Comparison of ENCODE assay signal across 1 cellular context in genomic region chr3:149270180-149270579, GRCh38.
TF ChIP-seq lines count a peak whose summit lies in the region.

No MANE protein-coding gene starts in this region.

TF ChIP-seq in IMR-90, 13 proteins besides CTCF, POLR2A, EP300 and RAD21:
- TF ChIP-seq SMC3 (IDR thresholded peaks at IDR 0.05; ENCODE audit: low read depth, low read length) (no peak), NFE2L2 (IDR thresholded peaks at IDR 0.05; ENCODE audit: low read depth, low read length) (no peak), CEBPB (IDR thresholded peaks at IDR 0.05; ENCODE audit: low read depth, low read length) (no peak), RFX5 (IDR thresholded peaks at IDR 0.05; ENCODE audit: low read depth, low read length) (no peak), MXI1 (IDR thresholded peaks at IDR 0.05; ENCODE audit: borderline replicate concordance, low read depth, low read length) (no peak), MAFK (IDR thresholded peaks at IDR 0.05; ENCODE audit: low read depth, low read length) (no peak), FOS (IDR thresholded peaks at IDR 0.05; ENCODE audit: low read depth, low read length) (no peak), CHD1 (IDR thresholded peaks at IDR 0.05; ENCODE audit: low read depth, low read length) (no peak), RCOR1 (IDR thresholded peaks at IDR 0.05; ENCODE audit: insufficient replicate concordance, low read length) (no peak), BHLHE40 (IDR thresholded peaks at IDR 0.05; ENCODE audit: low read depth, low read length) (no peak), MAZ (IDR thresholded peaks at IDR 0.05; ENCODE audit: borderline replicate concordance, low read depth, low read length) (no peak), ELK1 (IDR thresholded peaks at IDR 0.05; ENCODE audit: borderline replicate concordance, low read depth, low read length) (no peak)
- TF ChIP-seq, protein P1, sequence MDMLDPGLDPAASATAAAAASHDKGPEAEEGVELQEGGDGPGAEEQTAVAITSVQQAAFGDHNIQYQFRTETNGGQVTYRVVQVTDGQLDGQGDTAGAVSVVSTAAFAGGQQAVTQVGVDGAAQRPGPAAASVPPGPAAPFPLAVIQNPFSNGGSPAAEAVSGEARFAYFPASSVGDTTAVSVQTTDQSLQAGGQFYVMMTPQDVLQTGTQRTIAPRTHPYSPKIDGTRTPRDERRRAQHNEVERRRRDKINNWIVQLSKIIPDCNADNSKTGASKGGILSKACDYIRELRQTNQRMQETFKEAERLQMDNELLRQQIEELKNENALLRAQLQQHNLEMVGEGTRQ (IDR thresholded peaks at IDR 0.05; ENCODE audit: low read depth, low read length): no peak
